Comparison of ENCODE assay signal across 1 cellular context in genomic region chr15:82847703-82848102, GRCh38.
TF ChIP-seq lines count a peak whose summit lies in the region.

No MANE protein-coding gene starts in this region.

TF ChIP-seq in SK-N-SH, 30 proteins besides CTCF, POLR2A, EP300 and RAD21:
- TF ChIP-seq FOSL2 (IDR thresholded peaks at IDR 0.05; ENCODE audit: borderline replicate concordance, low read depth) (0 out of 2 replicates have a peak, but pooled peaks have one; percentile 8), REST (IDR thresholded peaks at IDR 0.05; ENCODE audit: low read depth, low read length) (no peak)
- TF ChIP-seq, protein P1, sequence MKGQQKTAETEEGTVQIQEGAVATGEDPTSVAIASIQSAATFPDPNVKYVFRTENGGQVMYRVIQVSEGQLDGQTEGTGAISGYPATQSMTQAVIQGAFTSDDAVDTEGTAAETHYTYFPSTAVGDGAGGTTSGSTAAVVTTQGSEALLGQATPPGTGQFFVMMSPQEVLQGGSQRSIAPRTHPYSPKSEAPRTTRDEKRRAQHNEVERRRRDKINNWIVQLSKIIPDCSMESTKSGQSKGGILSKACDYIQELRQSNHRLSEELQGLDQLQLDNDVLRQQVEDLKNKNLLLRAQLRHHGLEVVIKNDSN (IDR thresholded peaks at IDR 0.05; ENCODE audit: borderline replicate concordance, low read depth): no peak
